ENCODE assay signal across 39 cellular contexts in the genomic region with DNA sequence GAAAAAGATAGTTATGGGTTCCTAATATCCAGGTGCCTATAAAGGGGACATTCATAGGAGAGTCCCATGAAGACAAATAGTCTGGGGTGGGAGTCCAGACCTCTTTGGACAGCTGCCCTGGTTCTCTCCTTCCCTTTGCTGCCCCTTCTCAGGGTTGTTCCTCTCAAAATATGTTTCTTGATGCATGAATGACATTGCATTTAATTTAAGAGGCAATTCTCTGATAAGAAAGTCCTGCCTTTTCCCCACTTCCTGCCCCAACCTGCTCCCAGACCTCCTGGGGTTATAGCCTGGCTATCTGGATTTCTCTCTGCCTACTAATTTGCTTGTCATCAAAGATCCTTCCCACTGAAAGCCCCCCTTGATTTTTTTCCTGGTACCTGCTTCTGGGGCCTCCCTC.
"Had no signal": no experiment of that assay in that cellular context is flagged by ENCODE, and none has a peak within 500 bp of the region (broad histone marks: within the 10 kb centered on the region; RNA-seq: fewer than 3 reads in every experiment).

No MANE protein-coding gene starts in this region.

- H3K4me3 Mint-ChIP-seq: activated CD4-positive, alpha-beta memory T cell treated with anti-CD3 and anti-CD28 coated beads, Interleukin-2, amount 10 ng/mL, durations not matched to agents 7 days and 5 days; activated CD4-positive, alpha-beta T cell treated with anti-CD3 and anti-CD28 coated beads for 36 hours; activated CD4-positive, alpha-beta T cell treated with anti-CD3 and anti-CD28 coated beads, Interleukin-2, amount 10 ng/mL, durations not matched to agents 7 days and 5 days; activated CD8-positive, alpha-beta memory T cell treated with anti-CD3 and anti-CD28 coated beads, Interleukin-2, amount 10 ng/mL, durations not matched to agents 7 days and 5 days; activated CD8-positive, alpha-beta T cell treated with anti-CD3 and anti-CD28 coated beads, Interleukin-2, amount 10 ng/mL, durations not matched to agents 7 days and 5 days; activated naive CD4-positive, alpha-beta T cell treated with anti-CD3 and anti-CD28 coated beads, Interleukin-2, amount 10 ng/mL, durations not matched to agents 7 days and 5 days; activated naive CD4-positive, alpha-beta T cell treated with anti-CD3 and anti-CD28 coated beads, Interleukin-2, amount 50 U/mL, for 24 hours; activated naive CD8-positive, alpha-beta T cell; activated naive CD8-positive, alpha-beta T cell treated with anti-CD3 and anti-CD28 coated beads, Interleukin-2, amount 10 ng/mL, durations not matched to agents 7 days and 5 days; activated naive CD8-positive, alpha-beta T cell treated with anti-CD3 and anti-CD28 coated beads, Interleukin-2, amount 50 U/mL, for 24 hours; activated T-cell treated with anti-CD3 and anti-CD28 coated beads, Interleukin-2, amount 50 U/mL, for 24 hours; brain; central memory CD8-positive, alpha-beta T cell; T-helper 1 cell treated with Interleukin-12 subunit alpha and Interleukin-12 subunit beta and Interleukin-4 antibody, amounts not matched to agents 30 μg/mL and 1 μg/mL, for 36 hours; T-helper 2 cell treated with Interferon-gamma antibody and Interleukin-4, amounts not matched to agents 5 μg/mL and 100 μg/mL, for 36 hours; WTC11 had no signal

- DNase-seq: activated CD4-positive, alpha-beta memory T cell treated with anti-CD3 and anti-CD28 coated beads, Interleukin-2, amount 10 ng/mL, durations not matched to agents 7 days and 5 days; activated CD4-positive, alpha-beta T cell treated with anti-CD3 and anti-CD28 coated beads for 1 hour; activated CD4-positive, alpha-beta T cell treated with anti-CD3 and anti-CD28 coated beads for 36 hours; activated CD4-positive, alpha-beta T cell treated with anti-CD3 and anti-CD28 coated beads for 48 hours; activated CD4-positive, alpha-beta T cell treated with anti-CD3 and anti-CD28 coated beads, Interleukin-2, amount 10 ng/mL, durations not matched to agents 7 days and 5 days; activated CD4-positive, alpha-beta T cell treated with anti-CD3 and anti-CD28 coated beads, Interleukin-2, amount 50 U/mL, for 48 hours; activated CD4-positive, CD25-positive, alpha-beta regulatory T cell; activated CD8-positive, alpha-beta memory T cell treated with anti-CD3 and anti-CD28 coated beads for 24 hours; activated CD8-positive, alpha-beta memory T cell treated with anti-CD3 and anti-CD28 coated beads, Interleukin-2, amount 10 ng/mL, durations not matched to agents 7 days and 5 days; activated CD8-positive, alpha-beta memory T cell treated with anti-CD3 and anti-CD28 coated beads, Interleukin-2, amount 50 U/mL, for 48 hours; activated CD8-positive, alpha-beta T cell treated with anti-CD3 and anti-CD28 coated beads, Interleukin-2, amount 10 ng/mL, durations not matched to agents 7 days and 5 days; activated effector memory CD4-positive, alpha-beta T cell treated with Interleukin-2 at 50 U/mL for 16 hours; activated gamma-delta T cell; activated naive CD4-positive, alpha-beta T cell treated with anti-CD3 and anti-CD28 coated beads, Interleukin-2, amount 10 ng/mL, durations not matched to agents 7 days and 5 days; activated naive CD4-positive, alpha-beta T cell treated with Interleukin-2 at 50 U/mL for 16 hours; activated naive CD8-positive, alpha-beta T cell treated with anti-CD3 and anti-CD28 coated beads, Interleukin-2, amount 10 ng/mL, durations not matched to agents 7 days and 5 days; activated naive CD8-positive, alpha-beta T cell treated with anti-CD3 and anti-CD28 coated beads, Interleukin-2, amount 50 U/mL, for 24 hours; activated T-cell treated with anti-CD3 and anti-CD28 coated beads, Interleukin-2, amount 50 U/mL, for 24 hours; activated T-cell treated with anti-CD3 and anti-CD28 coated beads, Interleukin-2, amount 50 U/mL, for 48 hours; amygdala; anterior cingulate cortex; caudate nucleus; cerebellar nuclear complex; T-helper 1 cell; T-helper 2 cell; T-helper 9 cell; WERI-Rb-1 had no signal

- H3K27me3 Mint-ChIP-seq: activated naive CD4-positive, alpha-beta T cell treated with anti-CD3 and anti-CD28 coated beads, Interleukin-2, amount 50 U/mL, for 24 hours; activated T-cell treated with anti-CD3 and anti-CD28 coated beads, Interleukin-2, amount 50 U/mL, for 24 hours had no signal

- H3K27ac ChIP-seq: ascending aorta, cardiac muscle cell, WERI-Rb-1 had no signal

- H3K9me3 ChIP-seq: ascending aorta had no signal

- H3K27me3 ChIP-seq: ascending aorta had no signal

- ATAC-seq: activated CD4-positive, alpha-beta T cell treated with anti-CD3 and anti-CD28 coated beads for 36 hours; activated CD4-positive, CD25-positive, alpha-beta regulatory T cell treated with anti-CD3 and anti-CD28 coated beads, Interleukin-2, amount 50 U/mL, for 24 hours; activated CD8-positive, alpha-beta memory T cell treated with anti-CD3 and anti-CD28 coated beads, Interleukin-2, amount 10 ng/mL, durations not matched to agents 7 days and 5 days; activated CD8-positive, alpha-beta T cell treated with anti-CD3 and anti-CD28 coated beads, Interleukin-2, amount 10 ng/mL, durations not matched to agents 7 days and 5 days; activated naive CD8-positive, alpha-beta T cell treated with anti-CD3 and anti-CD28 coated beads, Interleukin-2, amount 50 U/mL, for 24 hours; WTC11 had no signal

- FAIRE-seq: bronchial epithelial cell had no signal

- H3K4me1 Mint-ChIP-seq: activated CD4-positive, alpha-beta memory T cell treated with anti-CD3 and anti-CD28 coated beads, Interleukin-2, amount 10 ng/mL, durations not matched to agents 7 days and 5 days; activated CD4-positive, alpha-beta T cell treated with anti-CD3 and anti-CD28 coated beads for 36 hours; activated CD4-positive, alpha-beta T cell treated with anti-CD3 and anti-CD28 coated beads, Interleukin-2, amount 10 ng/mL, durations not matched to agents 7 days and 5 days; activated CD8-positive, alpha-beta memory T cell treated with anti-CD3 and anti-CD28 coated beads, Interleukin-2, amount 10 ng/mL, durations not matched to agents 7 days and 5 days; activated naive CD4-positive, alpha-beta T cell treated with anti-CD3 and anti-CD28 coated beads, Interleukin-2, amount 10 ng/mL, durations not matched to agents 7 days and 5 days; activated naive CD4-positive, alpha-beta T cell treated with anti-CD3 and anti-CD28 coated beads, Interleukin-2, amount 50 U/mL, for 24 hours; activated naive CD8-positive, alpha-beta T cell treated with anti-CD3 and anti-CD28 coated beads, Interleukin-2, amount 10 ng/mL, durations not matched to agents 7 days and 5 days; activated naive CD8-positive, alpha-beta T cell treated with anti-CD3 and anti-CD28 coated beads, Interleukin-2, amount 50 U/mL, for 24 hours; brain; central memory CD8-positive, alpha-beta T cell; WTC11 had no signal

- H3K4me1 ChIP-seq: ascending aorta had no signal

- H3K36me3 Mint-ChIP-seq: activated CD8-positive, alpha-beta memory T cell treated with anti-CD3 and anti-CD28 coated beads, Interleukin-2, amount 10 ng/mL, durations not matched to agents 7 days and 5 days; activated naive CD4-positive, alpha-beta T cell treated with anti-CD3 and anti-CD28 coated beads, Interleukin-2, amount 10 ng/mL, durations not matched to agents 7 days and 5 days; activated naive CD4-positive, alpha-beta T cell treated with anti-CD3 and anti-CD28 coated beads, Interleukin-2, amount 50 U/mL, for 24 hours; activated naive CD8-positive, alpha-beta T cell; activated naive CD8-positive, alpha-beta T cell treated with anti-CD3 and anti-CD28 coated beads, Interleukin-2, amount 10 ng/mL, durations not matched to agents 7 days and 5 days; brain; WTC11 had no signal

- H3K4me3 ChIP-seq: ascending aorta, cardiac muscle cell had no signal

- H3K9me3 Mint-ChIP-seq: activated CD4-positive, alpha-beta memory T cell treated with anti-CD3 and anti-CD28 coated beads, Interleukin-2, amount 10 ng/mL, durations not matched to agents 7 days and 5 days; activated CD4-positive, alpha-beta T cell treated with anti-CD3 and anti-CD28 coated beads, Interleukin-2, amount 10 ng/mL, durations not matched to agents 7 days and 5 days; activated naive CD4-positive, alpha-beta T cell treated with anti-CD3 and anti-CD28 coated beads, Interleukin-2, amount 10 ng/mL, durations not matched to agents 7 days and 5 days; activated naive CD4-positive, alpha-beta T cell treated with anti-CD3 and anti-CD28 coated beads, Interleukin-2, amount 50 U/mL, for 24 hours; activated naive CD8-positive, alpha-beta T cell treated with anti-CD3 and anti-CD28 coated beads, Interleukin-2, amount 10 ng/mL, durations not matched to agents 7 days and 5 days; activated naive CD8-positive, alpha-beta T cell treated with anti-CD3 and anti-CD28 coated beads, Interleukin-2, amount 50 U/mL, for 24 hours; activated T-cell treated with anti-CD3 and anti-CD28 coated beads, Interleukin-2, amount 50 U/mL, for 24 hours; activated T-helper 2 cell treated with anti-CD3 and anti-CD28 coated beads, Interferon-gamma antibody, Interleukin-2, Interleukin-4, amounts not matched to agents 10 μg/mL and 5 μg/mL and 100 μg/mL, durations not matched to agents 14 hours and 24 hours and 36 hours; brain; central memory CD8-positive, alpha-beta T cell; T-helper 1 cell treated with Interleukin-12 subunit alpha and Interleukin-12 subunit beta and Interleukin-4 antibody, amounts not matched to agents 30 μg/mL and 1 μg/mL, for 36 hours; T-helper 2 cell treated with Interferon-gamma antibody and Interleukin-4, amounts not matched to agents 5 μg/mL and 100 μg/mL, for 36 hours; WTC11 had no signal

- H3K36me3 ChIP-seq: ascending aorta, cardiac muscle cell, WERI-Rb-1 had no signal

- H3K27ac Mint-ChIP-seq: activated CD4-positive, alpha-beta memory T cell treated with anti-CD3 and anti-CD28 coated beads, Interleukin-2, amount 10 ng/mL, durations not matched to agents 7 days and 5 days; activated CD4-positive, alpha-beta T cell treated with anti-CD3 and anti-CD28 coated beads for 36 hours; activated CD4-positive, alpha-beta T cell treated with anti-CD3 and anti-CD28 coated beads, Interleukin-2, amount 10 ng/mL, durations not matched to agents 7 days and 5 days; activated CD8-positive, alpha-beta memory T cell treated with anti-CD3 and anti-CD28 coated beads, Interleukin-2, amount 10 ng/mL, durations not matched to agents 7 days and 5 days; activated CD8-positive, alpha-beta T cell treated with anti-CD3 and anti-CD28 coated beads, Interleukin-2, amount 10 ng/mL, durations not matched to agents 7 days and 5 days; activated naive CD4-positive, alpha-beta T cell treated with anti-CD3 and anti-CD28 coated beads, Interleukin-2, amount 10 ng/mL, durations not matched to agents 7 days and 5 days; activated naive CD4-positive, alpha-beta T cell treated with anti-CD3 and anti-CD28 coated beads, Interleukin-2, amount 50 U/mL, for 24 hours; activated naive CD8-positive, alpha-beta T cell; activated naive CD8-positive, alpha-beta T cell treated with anti-CD3 and anti-CD28 coated beads, Interleukin-2, amount 10 ng/mL, durations not matched to agents 7 days and 5 days; activated naive CD8-positive, alpha-beta T cell treated with anti-CD3 and anti-CD28 coated beads, Interleukin-2, amount 50 U/mL, for 24 hours; activated T-cell treated with anti-CD3 and anti-CD28 coated beads, Interleukin-2, amount 50 U/mL, for 24 hours; activated T-helper 2 cell treated with anti-CD3 and anti-CD28 coated beads, Interferon-gamma antibody, Interleukin-2, Interleukin-4, amounts not matched to agents 10 μg/mL and 5 μg/mL and 100 μg/mL, durations not matched to agents 14 hours and 24 hours and 36 hours; T-helper 1 cell treated with Interleukin-12 subunit alpha and Interleukin-12 subunit beta and Interleukin-4 antibody, amounts not matched to agents 30 μg/mL and 1 μg/mL, for 36 hours; T-helper 2 cell treated with Interferon-gamma antibody and Interleukin-4, amounts not matched to agents 5 μg/mL and 100 μg/mL, for 36 hours; WTC11 had no signal
